In the genomic region with DNA sequence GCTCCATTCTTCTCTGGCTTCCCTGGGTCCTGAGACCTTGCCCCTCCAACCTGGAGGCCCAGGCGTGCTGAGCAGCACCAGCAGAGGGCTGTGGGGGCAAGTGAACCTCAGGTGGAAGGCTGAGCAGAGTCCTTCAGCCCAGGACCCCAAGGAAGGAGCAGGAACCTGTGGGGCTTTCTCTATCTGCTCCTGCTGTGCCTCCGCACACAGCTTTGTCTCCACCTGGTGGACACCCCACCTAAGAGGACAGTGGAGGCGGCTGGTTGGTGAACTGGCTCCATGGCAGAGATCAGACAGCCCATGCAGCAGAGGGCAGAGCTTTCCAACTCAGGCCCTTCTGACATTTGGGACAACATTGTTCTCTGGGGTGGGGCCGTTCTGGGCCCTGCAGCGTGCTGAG, we compare ENCODE assay signal across 9 cellular contexts. TPM values are rescaled to one million over a fixed set of nuclear protein-coding genes. Genes with fewer than 3 reads are reported as not detected.
DNase-seq lines count a peak whose midpoint lies in the region; ATAC-seq and TF ChIP-seq lines count a peak whose summit lies in the region.
"Had no signal": no experiment of that assay in that cellular context is flagged by ENCODE, and none has a peak within 500 bp of the region (broad histone marks: within the 10 kb centered on the region; RNA-seq: fewer than 3 reads in every experiment).

No MANE protein-coding gene starts in this region.

- in situ Hi-C loops in GM13977 (cut with MboI; ENCODE audit: low pct_unique_long_range_greater_than_20kb, low sequenced_read_pairs, unreplicated experiment), result no loop called here

- intact Hi-C loops in esophagus muscularis mucosa (cut with DNase I), result no loop called here

- no peak overlapping the region for H3K4me3 Mint-ChIP-seq in activated T-cell treated with anti-CD3 and anti-CD28 coated beads, Interleukin-2, amount 50 U/mL, for 72 hours

- H3K9me3 ChIP-seq in esophagus muscularis mucosa, result peaks cover 3 to 22% (median 19%) of the 10 kb centered on the region in 4 donors

- H3K27ac Mint-ChIP-seq in activated T-cell treated with anti-CD3 and anti-CD28 coated beads, Interleukin-2, amount 50 U/mL, for 72 hours, result no peak overlapping the region

- DNase-seq in DMS53 (lab: John Stamatoyannopoulos, UW), result peak; percentile 72
- DNase-seq in DMS53 treated with DMSO at 0.1 percent for 48 hours (lab: John Stamatoyannopoulos, UW; ENCODE audit: unreplicated experiment), result no peak
- peak; percentile 74 for DNase-seq in NCI-H82 (lab: John Stamatoyannopoulos, UW)
- DNase-seq in activated T-cell treated with anti-CD3 and anti-CD28 coated beads, Interleukin-2, amount 50 U/mL, for 72 hours, result peak; percentile 41 to 48
- DNase-seq in lung microvascular endothelial cell (ENCODE audit: low read depth in 2 of 2), result peak; percentile 39 to 67
- DNase-seq in GM13977 (ENCODE audit: low spot score), result no peak
- no peak for DNase-seq in NCI-H1092 (lab: John Stamatoyannopoulos, UW)
- DNase-seq in esophagus muscularis mucosa (ENCODE audit: extremely low spot score), result no peak

- WGBS in esophagus muscularis mucosa, result 58% methylated on average over 3 of the region's 5 CpGs

- no peaks in the 10 kb centered on the region for H3K36me3 ChIP-seq in esophagus muscularis mucosa

- peaks cover 12 to 19% of the 10 kb centered on the region in 2 donors for H3K36me3 Mint-ChIP-seq in activated T-cell treated with anti-CD3 and anti-CD28 coated beads, Interleukin-2, amount 50 U/mL, for 72 hours (ENCODE audit: insufficient read depth in 2 of 2)

- no peak for TF ChIP-seq EP300 in esophagus muscularis mucosa (IDR thresholded peaks at IDR 0.05)

- no peaks in the 10 kb centered on the region for H3K4me1 Mint-ChIP-seq in activated T-cell treated with anti-CD3 and anti-CD28 coated beads, Interleukin-2, amount 50 U/mL, for 72 hours (ENCODE audit: low read depth)

- peaks cover 4 to 13% of the 10 kb centered on the region in 2 donors for H3K9me3 Mint-ChIP-seq in activated T-cell treated with anti-CD3 and anti-CD28 coated beads, Interleukin-2, amount 50 U/mL, for 72 hours

- ATAC-seq in activated T-cell treated with anti-CD3 and anti-CD28 coated beads, Interleukin-2, amount 50 U/mL, for 72 hours (replicated peaks in 1 of 2), result peak; percentile 57 to 60
- ATAC-seq: A549 had no signal

- TF ChIP-seq CTCF in GM13977 (IDR thresholded peaks at IDR 0.05; ENCODE audit: extremely low read depth, insufficient read depth, missing control alignments) (no peak), esophagus muscularis mucosa (IDR thresholded peaks at IDR 0.05) (no peak)

- no peaks in the 10 kb centered on the region for H3K4me1 ChIP-seq in esophagus muscularis mucosa
- H3K4me1 ChIP-seq: A549 had no signal

- TF ChIP-seq POLR2A in esophagus muscularis mucosa (IDR thresholded peaks at IDR 0.05; ENCODE audit: low read depth), result no peak

- H3K27me3 Mint-ChIP-seq in activated T-cell treated with anti-CD3 and anti-CD28 coated beads, Interleukin-2, amount 50 U/mL, for 72 hours (ENCODE audit: low read depth), result no peaks in the 10 kb centered on the region

- no peak overlapping the region for H3K27ac ChIP-seq in esophagus muscularis mucosa (replicated peaks in 1 of 4)
- H3K27ac ChIP-seq: A549 had no signal

- no peaks in the 10 kb centered on the region for H3K27me3 ChIP-seq in esophagus muscularis mucosa

- H3K4me3 ChIP-seq in esophagus muscularis mucosa, result no peak overlapping the region
- H3K4me3 ChIP-seq: A549 had no signal

RNA-seq across cellular contexts. Expression of a gene that starts 19.7 kb away (rescaled TPM):
- under 1 TPM in 1 of 2 donors, not detected in 1; 0.56 TPM for total RNA-seq in activated T-cell treated with anti-CD3 and anti-CD28 coated beads, Interleukin-2, amount 50 U/mL, for 72 hours
- total RNA-seq in lung microvascular endothelial cell, result not detected in 2 replicates
- total RNA-seq in esophagus muscularis mucosa, result under 1 TPM in 1 of 4 donors, not detected in 3; 0.69 TPM

RNA-seq across cellular contexts. Expression of a gene that starts 31.4 kb away (rescaled TPM):
- total RNA-seq in activated T-cell treated with anti-CD3 and anti-CD28 coated beads, Interleukin-2, amount 50 U/mL, for 72 hours, result under 1 TPM in 1 of 2 donors, not detected in 1; 0.05 TPM
- total RNA-seq in lung microvascular endothelial cell, result not detected in 2 replicates
- 1 to 10 TPM in 1 of 4 donors, under 1 TPM in 3; 0.42 to 1.3 (median 0.82) TPM for total RNA-seq in esophagus muscularis mucosa

Comparison
In these comparisons a context has a peak if more than half of its experiments do, and no peak if none do; other contexts are left out.
1. DNase-seq: peak in DMS53 (single experiment), NCI-H82 (single experiment), activated T-cell treated with anti-CD3 and anti-CD28 coated beads, Interleukin-2, amount 50 U/mL, for 72 hours (2 of 2) and lung microvascular endothelial cell (2 of 2); none in DMS53 treated with DMSO at 0.1 percent for 48 hours (single experiment), GM13977 (single experiment), NCI-H1092 (single experiment) and esophagus muscularis mucosa (single experiment).